Comparison of ENCODE assay signal across 8 cellular contexts in genomic region chr5:141223112-141223783, GRCh38. TPM values are rescaled to one million over a fixed set of nuclear protein-coding genes. Genes with fewer than 3 reads are reported as not detected.
DNase-seq lines count a peak whose midpoint lies in the region; ATAC-seq and TF ChIP-seq lines count a peak whose summit lies in the region.

TSS of gene PCDHB14 (plus strand) at chr5:141223343. CDS start at chr5:141223506, 163 bp downstream.

- no peaks in the 10 kb centered on the region for H3K9me2 ChIP-seq in SU-DHL-6 (replicated peaks; ENCODE audit: insufficient read depth, low read length)

- H3F3A ChIP-seq in SU-DHL-6 (ENCODE audit: insufficient read depth) = no peaks in the 10 kb centered on the region

- TF ChIP-seq CTCF in SU-DHL-6 (IDR thresholded peaks at IDR 0.05; ENCODE audit: insufficient read depth, low read length, poor library complexity, severe bottlenecking) (peak; percentile 34), thoracic aorta (IDR thresholded peaks at IDR 0.05) (no peak)

- H3K9me3 ChIP-seq in SU-DHL-6 (ENCODE audit: insufficient read depth, low read length) (no peaks in the 10 kb centered on the region), iPS-20b (ENCODE audit: insufficient read depth, low read depth, low read length) (peaks cover 26% of the 10 kb centered on the region; the same call in 1 of the 2 replicates), thoracic aorta (peaks cover 89% of the 10 kb centered on the region)

- ATAC-seq in thoracic aorta (ENCODE audit: insufficient number of reproducible peaks, low FRiP score, low read depth) (no peak), GM21737 (IDR thresholded peaks at IDR 0.05; ENCODE audit: unreplicated experiment) (no peak)

- H3K9ac ChIP-seq in SU-DHL-6 (ENCODE audit: low read length) = peak within 1 kb of the TSS; percentile 41
- H3K9ac ChIP-seq in iPS-20b (ENCODE audit: low read depth, low read length) = peak within 1 kb of the TSS; percentile 60; the same call in 1 of the 2 replicates

- peak; percentile 64 for DNase-seq in DMS114 treated with DMSO at 0.1 percent for 48 hours (lab: John Stamatoyannopoulos, UW; ENCODE audit: unreplicated experiment)
- DNase-seq in Kasumi-1 (lab: John Stamatoyannopoulos, UW) = peak; percentile 61 to 78
- DNase-seq in thoracic aorta (ENCODE audit: low spot score) = no peak
- DNase-seq in activated CD4-positive, CD25-positive, alpha-beta regulatory T cell treated with anti-CD3 and anti-CD28 coated beads, Interleukin-2, amount 50 U/mL, for 72 hours = no peak
- no peak for DNase-seq in GM19238 (ENCODE audit: insufficient read length, low spot score)

- H2AFZ ChIP-seq in SU-DHL-6 (ENCODE audit: low read depth, low read length, severe bottlenecking) = peak within 1 kb of the TSS; percentile 94

- no peaks in the 10 kb centered on the region for H4K20me1 ChIP-seq in SU-DHL-6 (ENCODE audit: low read depth, low read length)

- H3K4me2 ChIP-seq in SU-DHL-6 (ENCODE audit: low read depth, low read length, poor library complexity, severe bottlenecking) = peak within 1 kb of the TSS; percentile 72

- H3K79me2 ChIP-seq in SU-DHL-6 (ENCODE audit: insufficient read depth, low read length) = no peaks in the 10 kb centered on the region

- H3K4me3 ChIP-seq in SU-DHL-6 (ENCODE audit: insufficient read depth, low read length, poor library complexity, severe bottlenecking) (peak within 1 kb of the TSS; percentile 47), iPS-20b (ENCODE audit: low read length) (peak within 1 kb of the TSS; percentile 52; the same call in 1 of the 2 replicates), thoracic aorta (peak within 1 kb of the TSS; percentile 42)

- H3K4me1 ChIP-seq in iPS-20b (ENCODE audit: insufficient read depth, low read length) (no peaks in the 10 kb centered on the region; the same call in 1 of the 2 replicates), thoracic aorta (ENCODE audit: control insufficient read depth in 1 of 2, low read depth in 2 of 2) (no peaks in the 10 kb centered on the region)

- no peak within 1 kb of the TSS for H3K27ac ChIP-seq in SU-DHL-6 (ENCODE audit: low read depth, low read length)
- H3K27ac ChIP-seq in iPS-20b (ENCODE audit: low read length) = no peak within 1 kb of the TSS
- no peak within 1 kb of the TSS for H3K27ac ChIP-seq in thoracic aorta

- H3K36me3 ChIP-seq in SU-DHL-6 (ENCODE audit: low read length) = no peaks in the 10 kb centered on the region
- no peaks in the 10 kb centered on the region for H3K36me3 ChIP-seq in iPS-20b (ENCODE audit: insufficient read depth, low read depth, low read length)
- no peaks in the 10 kb centered on the region for H3K36me3 ChIP-seq in thoracic aorta

- H3K27me3 ChIP-seq in SU-DHL-6 (ENCODE audit: low read length) (no peaks in the 10 kb centered on the region), iPS-20b (ENCODE audit: insufficient read depth, low read length) (no peaks in the 10 kb centered on the region), thoracic aorta (replicated peaks; ENCODE audit: insufficient read depth) (no peaks in the 10 kb centered on the region)

RNA-seq across cellular contexts. Expression of gene PCDHB14, which starts in this region (rescaled TPM):
- 10 to 100 TPM; 10.2 to 14.6 TPM for total RNA-seq in thoracic aorta

Comparison
In these comparisons a context has a peak if more than half of its experiments do, and no peak if none do; other contexts are left out.
1. DNase-seq: peak in DMS114 treated with DMSO at 0.1 percent for 48 hours (single experiment) and Kasumi-1 (2 of 2); none in thoracic aorta (single experiment), activated CD4-positive, CD25-positive, alpha-beta regulatory T cell treated with anti-CD3 and anti-CD28 coated beads, Interleukin-2, amount 50 U/mL, for 72 hours (single experiment) and GM19238 (single experiment).
2. Peak in every context shown above with its lines, with median percentiles within 50 percentile points of each other: H3K4me3 ChIP-seq.